11 cellular contexts compared by ENCODE assay signal in the genomic region with DNA sequence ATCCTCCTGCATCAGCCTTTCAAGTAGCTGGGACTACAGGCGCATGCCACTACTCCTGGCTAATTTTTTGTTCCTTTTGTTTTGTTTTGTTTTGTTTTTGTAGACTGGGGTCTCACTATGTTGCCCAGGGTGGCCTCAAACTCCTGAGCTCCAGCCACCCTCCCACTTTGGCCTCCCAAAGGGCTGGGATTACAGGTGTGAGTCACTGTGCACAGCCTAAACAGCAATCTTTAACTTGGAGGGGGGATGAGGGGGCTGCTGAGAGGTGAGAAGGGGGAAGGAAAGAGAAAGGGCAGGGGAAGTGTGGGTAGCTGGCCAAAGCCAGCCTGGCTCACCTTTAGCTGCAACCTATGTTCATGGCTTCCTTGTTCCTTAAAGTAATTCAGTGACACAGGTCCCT.
"Had no signal": no experiment of that assay in that cellular context is flagged by ENCODE, and none has a peak within 500 bp of the region (broad histone marks: within the 10 kb centered on the region; RNA-seq: fewer than 3 reads in every experiment).

No MANE protein-coding gene starts in this region.

- H3K4me1 ChIP-seq: pancreas had no signal

- ATAC-seq: heart left ventricle, left lung, pancreas had no signal

- H3K9me3 Mint-ChIP-seq: activated CD4-positive, alpha-beta memory T cell treated with anti-CD3 and anti-CD28 coated beads for 36 hours; neural crest cell had no signal

- DNase-seq: activated CD4-positive, alpha-beta memory T cell treated with anti-CD3 and anti-CD28 coated beads for 36 hours; activated CD4-positive, CD25-positive, alpha-beta regulatory T cell treated with anti-CD3 and anti-CD28 coated beads, Interleukin-2, amount 50 U/mL, for 72 hours; activated CD8-positive, alpha-beta memory T cell treated with anti-CD3 and anti-CD28 coated beads, Interleukin-2, amount 50 U/mL, for 4 hours; heart left ventricle; left lung; pancreas; stimulated activated CD4-positive, alpha-beta T cell treated with anti-CD3 and anti-CD28 coated beads, Interleukin-4, amount 100 ng/mL, for 1 hour; stimulated activated CD8-positive, alpha-beta memory T cell treated with anti-CD3 and anti-CD28 coated beads, Interleukin-4, amount 100 ng/mL, for 48 hours; thyroid gland had no signal

- H3K27me3 Mint-ChIP-seq: activated CD4-positive, alpha-beta memory T cell treated with anti-CD3 and anti-CD28 coated beads for 36 hours had no signal

- H3K27ac ChIP-seq: heart left ventricle, left lung, pancreas, thyroid gland, vagina had no signal

- H3K27me3 ChIP-seq: heart left ventricle, left lung, pancreas, thyroid gland, vagina had no signal

- H3K27ac Mint-ChIP-seq: activated CD4-positive, alpha-beta memory T cell treated with anti-CD3 and anti-CD28 coated beads for 36 hours had no signal

- H3K9me3 ChIP-seq: heart left ventricle, left lung, pancreas, thyroid gland, vagina had no signal

- H3K4me3 ChIP-seq: heart left ventricle, left lung, pancreas, thyroid gland, vagina had no signal

- H3K4me3 Mint-ChIP-seq: activated CD4-positive, alpha-beta memory T cell treated with anti-CD3 and anti-CD28 coated beads for 36 hours; neural crest cell had no signal

- H3K36me3 ChIP-seq: pancreas, thyroid gland, vagina had no signal
